In the genomic region with DNA sequence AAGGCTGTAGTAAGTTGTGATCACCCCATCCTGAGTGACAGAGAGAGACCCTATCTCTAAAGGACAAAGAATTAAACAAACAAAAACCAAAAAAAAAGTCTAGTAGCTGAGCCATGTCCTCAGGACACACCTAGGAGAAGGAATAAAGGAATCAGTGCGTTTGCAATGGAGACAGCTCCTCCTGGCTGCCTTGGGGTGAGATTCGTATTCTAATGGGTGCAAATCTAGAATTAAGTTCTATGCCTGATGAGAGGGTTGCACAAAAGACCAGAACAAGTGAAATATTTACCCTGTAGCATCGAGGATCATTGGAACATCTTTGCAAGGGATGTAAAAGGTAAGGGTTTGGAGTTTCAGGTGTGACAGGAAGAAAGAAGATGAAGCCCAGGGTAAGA, we compare ENCODE assay signal across 10 cellular contexts.
DNase-seq lines count a peak whose midpoint lies in the region; ATAC-seq and TF ChIP-seq lines count a peak whose summit lies in the region.
"Had no signal": no experiment of that assay in that cellular context is flagged by ENCODE, and none has a peak within 500 bp of the region (broad histone marks: within the 10 kb centered on the region; RNA-seq: fewer than 3 reads in every experiment).

No MANE protein-coding gene starts in this region.

- POLR2A ChIA-PET in CD4-positive, alpha-beta T cell (lab: Charles Lee), result interaction anchor here (1.0 kb wide), 1 partner anchor 256 kb away, joined by 3 read pairs; a partner anchor contains a TSS

- peak overlapping the region; percentile 59 for H3K4me3 ChIP-seq in coronary artery

- no peak for TF ChIP-seq POLR2A in GM18505 (IDR thresholded peaks at IDR 0.05; ENCODE audit: borderline replicate concordance, extremely low read depth, insufficient read depth, insufficient read length)

- peak overlapping the region; percentile 85 for H3K4me3 Mint-ChIP-seq in CD4-positive, alpha-beta T cell
- H3K4me3 Mint-ChIP-seq in natural killer cell treated with Interleukin-12 subunit alpha and Interleukin-12 subunit beta and Interleukin-15 and Interleukin-18, amount 100 ng/mL, for 72 hours, result peak overlapping the region; percentile 92

- peaks cover 35% of the 10 kb centered on the region for H3K4me1 Mint-ChIP-seq in CD4-positive, alpha-beta T cell (ENCODE audit: low read depth)
- H3K4me1 Mint-ChIP-seq in natural killer cell treated with Interleukin-12 subunit alpha and Interleukin-12 subunit beta and Interleukin-15 and Interleukin-18, amount 100 ng/mL, for 72 hours (ENCODE audit: low read depth in 2 of 2), result peaks cover 19 to 26% of the 10 kb centered on the region in 2 donors

- no peaks in the 10 kb centered on the region for H3K9me3 ChIP-seq in CD4-positive, alpha-beta T cell (ENCODE audit: control insufficient read depth, low read length)

- intact Hi-C loops in CD4-positive, alpha-beta T cell (cut with DNase I, micrococcal nuclease), result no loop called here

- CTCF ChIA-PET in CD4-positive, alpha-beta T cell (lab: Charles Lee), result interaction anchor here (1.2 kb wide), 1 partner anchor 128 kb away, joined by 4 read pairs; no protein-coding TSS in a partner anchor

- no peak for DNase-seq in CD4-positive, alpha-beta T cell
- DNase-seq in NCI-H748 treated with DMSO at 0.1 percent for 48 hours (lab: John Stamatoyannopoulos, UW) (peak; percentile 6), coronary artery (ENCODE audit: low spot score) (no peak), amygdala (lab: John Stamatoyannopoulos, UW) (no peak)
- no peak for DNase-seq in natural killer cell treated with Interleukin-12 subunit alpha and Interleukin-12 subunit beta and Interleukin-15 and Interleukin-18, amount 100 ng/mL, for 72 hours (ENCODE audit: low spot score)
- DNase-seq: central memory CD4-positive, alpha-beta T cell had no signal

- ATAC-seq in CD4-positive, alpha-beta T cell (ENCODE audit: poor library complexity), result no peak
- no peak for ATAC-seq in natural killer cell treated with Interleukin-12 subunit alpha and Interleukin-12 subunit beta and Interleukin-15 and Interleukin-18, amount 100 ng/mL, for 72 hours
- ATAC-seq in HG02885 (IDR thresholded peaks at IDR 0.05; ENCODE audit: poor library complexity, unreplicated experiment), result no peak
- no peak for ATAC-seq in HG02588 (IDR thresholded peaks at IDR 0.05; ENCODE audit: unreplicated experiment)
- no peak for ATAC-seq in GM18505 (IDR thresholded peaks at IDR 0.05; ENCODE audit: unreplicated experiment)

- H3K9me3 Mint-ChIP-seq in CD4-positive, alpha-beta T cell, result no peaks in the 10 kb centered on the region
- H3K9me3 Mint-ChIP-seq in natural killer cell treated with Interleukin-12 subunit alpha and Interleukin-12 subunit beta and Interleukin-15 and Interleukin-18, amount 100 ng/mL, for 72 hours, result no peaks in the 10 kb centered on the region
- H3K9me3 Mint-ChIP-seq: IgD-negative memory B cell had no signal

- no peaks in the 10 kb centered on the region for H3K27me3 ChIP-seq in CD4-positive, alpha-beta T cell (ENCODE audit: control insufficient read depth, insufficient read depth, low read length)

- TF ChIP-seq CTCF in CD4-positive, alpha-beta T cell (IDR thresholded peaks at IDR 0.05), result no peak
- no peak for TF ChIP-seq CTCF in coronary artery (IDR thresholded peaks at IDR 0.05)

- peak overlapping the region; percentile 30 for H3K27ac Mint-ChIP-seq in CD4-positive, alpha-beta T cell
- H3K27ac Mint-ChIP-seq in natural killer cell treated with Interleukin-12 subunit alpha and Interleukin-12 subunit beta and Interleukin-15 and Interleukin-18, amount 100 ng/mL, for 72 hours, result peak overlapping the region; percentile 73 to 80
- H3K27ac Mint-ChIP-seq: IgD-negative memory B cell had no signal

- no peak overlapping the region for H3K27ac ChIP-seq in CD4-positive, alpha-beta T cell (ENCODE audit: low read depth, low read length)
- H3K27ac ChIP-seq in coronary artery, result peak overlapping the region in 1 of 2 donors; percentile 58

- H3K36me3 Mint-ChIP-seq in CD4-positive, alpha-beta T cell (ENCODE audit: low read depth), result no peaks in the 10 kb centered on the region
- H3K36me3 Mint-ChIP-seq in natural killer cell treated with Interleukin-12 subunit alpha and Interleukin-12 subunit beta and Interleukin-15 and Interleukin-18, amount 100 ng/mL, for 72 hours, result no peaks in the 10 kb centered on the region
- H3K36me3 Mint-ChIP-seq: IgD-negative memory B cell had no signal

- H3K27me3 Mint-ChIP-seq in CD4-positive, alpha-beta T cell, result no peaks in the 10 kb centered on the region
- peaks cover 0 to 21% of the 10 kb centered on the region in 2 donors for H3K27me3 Mint-ChIP-seq in natural killer cell treated with Interleukin-12 subunit alpha and Interleukin-12 subunit beta and Interleukin-15 and Interleukin-18, amount 100 ng/mL, for 72 hours
